14 cellular contexts compared by ENCODE assay signal in the genomic region with DNA sequence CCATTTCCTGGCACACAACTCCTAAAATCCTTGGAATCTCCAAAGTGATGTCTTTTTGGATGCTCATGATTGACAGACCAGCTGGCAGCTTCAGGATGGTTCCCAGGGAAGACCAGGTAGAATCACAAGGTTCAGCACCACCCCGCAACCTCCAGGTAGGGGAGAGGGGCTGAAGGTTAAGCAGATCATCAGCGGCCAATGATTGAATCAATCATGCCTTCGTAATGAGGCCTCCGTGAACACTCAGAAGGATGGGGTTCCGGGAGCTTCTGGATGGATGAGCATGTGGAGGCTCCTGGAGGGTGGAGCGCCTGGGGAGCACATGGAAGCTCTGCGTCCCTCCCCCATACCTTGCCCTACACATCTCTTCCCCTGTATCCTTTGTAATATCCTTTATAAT.
DNase-seq lines count a peak whose midpoint lies in the region; ATAC-seq and TF ChIP-seq lines count a peak whose summit lies in the region.
"Had no signal": no experiment of that assay in that cellular context is flagged by ENCODE, and none has a peak within 500 bp of the region (broad histone marks: within the 10 kb centered on the region; RNA-seq: fewer than 3 reads in every experiment).

No MANE protein-coding gene starts in this region.

- H3K27me3 ChIP-seq in stomach smooth muscle (ENCODE audit: control insufficient read depth in 1 of 2, insufficient read depth in 2 of 2, low read length in 2 of 2) = no peaks in the 10 kb centered on the region
- H3K27me3 ChIP-seq: thyroid gland had no signal

- CTCF ChIA-PET in RWPE1 (lab: Yijun Ruan, JAX) = no interaction called here

- no peaks in the 10 kb centered on the region for H3K36me3 ChIP-seq in stomach smooth muscle (ENCODE audit: control insufficient read depth in 2 of 2, insufficient read depth in 2 of 2, low read length in 2 of 2)
- H3K36me3 ChIP-seq: thyroid gland had no signal

- H3K27ac ChIP-seq in RWPE1 (peak overlapping the region; percentile 100), stomach smooth muscle (ENCODE audit: low read length) (peak overlapping the region; percentile 92)

- H3K4me3 ChIP-seq in stomach smooth muscle (ENCODE audit: low read length in 2 of 2) = no peak overlapping the region
- H3K4me3 ChIP-seq: thyroid gland had no signal

- TF ChIP-seq CTCF in RWPE1 (conservative IDR thresholded peaks at IDR 0.05; ENCODE audit: low read depth) = no peak

- peaks cover 67% of the 10 kb centered on the region for H3K4me1 ChIP-seq in stomach smooth muscle (ENCODE audit: control insufficient read depth, insufficient read depth, low read length)

- peak; percentile 45 for DNase-seq in activated CD8-positive, alpha-beta memory T cell treated with anti-CD3 and anti-CD28 coated beads, Interleukin-2, amount 50 U/mL, for 48 hours
- no peak for DNase-seq in activated CD8-positive, alpha-beta memory T cell treated with anti-CD3 and anti-CD28 coated beads, Interleukin-2, amount 50 U/mL, for 4 hours
- DNase-seq in RWPE1 (ENCODE audit: low spot score) (no peak), left lobe of liver (ENCODE audit: low spot score) (peak; percentile 42), dermis blood vessel endothelial cell (no peak), DMS 273 (lab: John Stamatoyannopoulos, UW; ENCODE audit: unreplicated experiment) (no peak), HT-29 (ENCODE audit: low spot score) (no peak)
- DNase-seq: erythroblast, NCI-H1417 treated with DMSO at 0.1 percent for 48 hours, NCI-H524 had no signal

- POLR2A ChIA-PET in RWPE1 (lab: Yijun Ruan, JAX; ENCODE audit: low non-redundant PET) = interaction anchor here (0.5 kb wide), 1 partner anchor 80 kb away, joined by 7 read pairs; no protein-coding TSS in a partner anchor

- ATAC-seq in left lobe of liver = no peak
- ATAC-seq: activated T-cell treated with anti-CD3 and anti-CD28 coated beads, Interleukin-2, amount 50 U/mL, for 72 hours; right cardiac atrium had no signal

- H3K9me3 ChIP-seq in stomach smooth muscle (ENCODE audit: control insufficient read depth in 2 of 2, low read length in 2 of 2) = no peaks in the 10 kb centered on the region
- H3K9me3 ChIP-seq: thyroid gland had no signal

- H3K9ac ChIP-seq in stomach smooth muscle (ENCODE audit: low read length in 2 of 2) = no peak overlapping the region

Comparison
In these comparisons a context has a peak if more than half of its experiments do, and no peak if none do; other contexts are left out.
1. DNase-seq: peak in activated CD8-positive, alpha-beta memory T cell treated with anti-CD3 and anti-CD28 coated beads, Interleukin-2, amount 50 U/mL, for 48 hours (single experiment) and left lobe of liver (single experiment); none in activated CD8-positive, alpha-beta memory T cell treated with anti-CD3 and anti-CD28 coated beads, Interleukin-2, amount 50 U/mL, for 4 hours (single experiment), RWPE1 (single experiment), dermis blood vessel endothelial cell (single experiment), DMS 273 (single experiment) and HT-29 (single experiment).